In genomic region chr10:77874872-77875271, GRCh38 we compare ENCODE assay signal across 26 cellular contexts. TPM values are rescaled to one million over a fixed set of nuclear protein-coding genes. Genes with fewer than 3 reads are reported as not detected.
DNase-seq lines count a peak whose midpoint lies in the region; ATAC-seq and TF ChIP-seq lines count a peak whose summit lies in the region.
"Had no signal": no experiment of that assay in that cellular context is flagged by ENCODE, and none has a peak within 500 bp of the region (broad histone marks: within the 10 kb centered on the region; RNA-seq: fewer than 3 reads in every experiment).

No MANE protein-coding gene starts in this region.

- H3K36me3 Mint-ChIP-seq in central memory CD8-positive, alpha-beta T cell (ENCODE audit: insufficient read depth): peaks cover 7% of the 10 kb centered on the region
- H3K36me3 Mint-ChIP-seq: activated naive CD8-positive, alpha-beta T cell had no signal

- H3K27me3 Mint-ChIP-seq in central memory CD8-positive, alpha-beta T cell: no peaks in the 10 kb centered on the region
- H3K27me3 Mint-ChIP-seq: activated naive CD8-positive, alpha-beta T cell; CD4-positive, alpha-beta T cell had no signal

- no peak overlapping the region for H4K5ac ChIP-seq in mesendoderm (ENCODE audit: low read length)

- no peak overlapping the region for H3K27ac ChIP-seq in HUES6 (ENCODE audit: low read depth, low read length)
- no peak overlapping the region for H3K27ac ChIP-seq in mesendoderm (ENCODE audit: low read depth, low read length)
- H3K27ac ChIP-seq in substantia nigra (ENCODE audit: low read depth, low read length, poor library complexity, severe bottlenecking): peak overlapping the region; percentile 42
- peak overlapping the region in 1 of 4 donors; percentile 86 for H3K27ac ChIP-seq in Peyer's patch
- H3K27ac ChIP-seq: KMS-11, pancreas had no signal

- H3K36me3 ChIP-seq in HUES6 (ENCODE audit: control insufficient read depth, insufficient read depth, low read length) (peaks cover 5% of the 10 kb centered on the region; the same call in 1 of the 2 replicates), mesendoderm (ENCODE audit: control insufficient read depth, insufficient read depth, low read length) (no peaks in the 10 kb centered on the region), Peyer's patch (no peaks in the 10 kb centered on the region)
- H3K36me3 ChIP-seq: pancreas, right atrium auricular region had no signal

- H3K23ac ChIP-seq in mesendoderm (ENCODE audit: low read length): no peak overlapping the region

- peak overlapping the region; percentile 3 for H3K9ac ChIP-seq in HUES6 (ENCODE audit: low read length)
- no peak overlapping the region for H3K9ac ChIP-seq in mesendoderm (ENCODE audit: low read length)
- H3K9ac ChIP-seq: KMS-11 had no signal

- no peak overlapping the region for H4K8ac ChIP-seq in mesendoderm (ENCODE audit: low read depth, low read length)

- H3K4me3 ChIP-seq in HUES6 (ENCODE audit: low read depth, low read length): no peak overlapping the region
- H3K4me3 ChIP-seq in mesendoderm (ENCODE audit: low read length): no peak overlapping the region
- H3K4me3 ChIP-seq in Peyer's patch: no peak overlapping the region
- H3K4me3 ChIP-seq: A549, mucosa of descending colon, pancreas, right atrium auricular region had no signal

- no peak for TF ChIP-seq CTCF in Peyer's patch (IDR thresholded peaks at IDR 0.05)

- H3K18ac ChIP-seq in mesendoderm (ENCODE audit: low read length): no peak overlapping the region

- peaks cover 65% of the 10 kb centered on the region for H3K79me2 ChIP-seq in mesendoderm (ENCODE audit: control insufficient read depth, insufficient read depth, low read length)

- TF ChIP-seq POLR2A in Peyer's patch (IDR thresholded peaks at IDR 0.05): no peak

- no peaks in the 10 kb centered on the region for H3K9me3 Mint-ChIP-seq in central memory CD8-positive, alpha-beta T cell
- H3K9me3 Mint-ChIP-seq: CD4-positive, alpha-beta T cell; HFFc6 had no signal

- peaks cover 34% of the 10 kb centered on the region for H3K79me1 ChIP-seq in mesendoderm (ENCODE audit: low read length)

- peak overlapping the region; percentile 14 for H2BK120ac ChIP-seq in mesendoderm (ENCODE audit: low read depth, low read length)

- H2BK5ac ChIP-seq in mesendoderm (ENCODE audit: low read length): peak overlapping the region; percentile 34

- peaks cover 49% of the 10 kb centered on the region for H3K4me1 Mint-ChIP-seq in central memory CD8-positive, alpha-beta T cell

- peak overlapping the region; percentile 77 for H3K27ac Mint-ChIP-seq in central memory CD8-positive, alpha-beta T cell (ENCODE audit: low read depth)
- H3K27ac Mint-ChIP-seq: CD4-positive, alpha-beta T cell had no signal

- peak overlapping the region; percentile 78 for H3K56ac ChIP-seq in mesendoderm (ENCODE audit: low read length)

- no peak overlapping the region for H3K4me2 ChIP-seq in mesendoderm (ENCODE audit: low read length)
- H3K4me2 ChIP-seq: A549, KMS-11 had no signal

- H3K4me3 Mint-ChIP-seq in central memory CD8-positive, alpha-beta T cell: no peak overlapping the region
- H3K4me3 Mint-ChIP-seq: activated naive CD8-positive, alpha-beta T cell; CD4-positive, alpha-beta T cell had no signal

- no peak overlapping the region for H2AK5ac ChIP-seq in mesendoderm (ENCODE audit: low read length)

- no peak overlapping the region for H2BK15ac ChIP-seq in mesendoderm (replicated peaks; ENCODE audit: low read depth)

- no peak for ATAC-seq in central memory CD8-positive, alpha-beta T cell (replicated peaks; ENCODE audit: extremely low read depth, poor library complexity, severe bottlenecking)
- ATAC-seq: A549, mucosa of descending colon, pancreas had no signal

- WGBS in mesendoderm (ENCODE audit: extremely low coverage, insufficient coverage, low lambda C conversion rate): no CpG with 5 or more reads among the region's 3 CpGs

- H3K4me1 ChIP-seq in HUES6 (ENCODE audit: control insufficient read depth, insufficient read depth, low read length) (peaks cover 64% of the 10 kb centered on the region), mesendoderm (ENCODE audit: control insufficient read depth, low read depth, low read length) (peaks cover 33% of the 10 kb centered on the region), Peyer's patch (peaks cover 7 to 33% (median 17%) of the 10 kb centered on the region in 4 donors)

- H3K9me3 ChIP-seq in HUES6 (ENCODE audit: control insufficient read depth, insufficient read depth, low read depth, low read length) (no peaks in the 10 kb centered on the region), Peyer's patch (no peaks in the 10 kb centered on the region)
- H3K9me3 ChIP-seq: A549, mucosa of descending colon, pancreas, right atrium auricular region had no signal

- H3K4ac ChIP-seq in mesendoderm (ENCODE audit: low read depth, low read length): no peak overlapping the region

- DNase-seq in central memory CD8-positive, alpha-beta T cell (ENCODE audit: low spot score in 2 of 2): no peak
- DNase-seq in mesendoderm (no peak), substantia nigra (lab: John Stamatoyannopoulos, UW) (no peak), Peyer's patch (no peak), NOMO-1 treated with DMSO at 0.1 percent for 48 hours (lab: John Stamatoyannopoulos, UW; ENCODE audit: unreplicated experiment) (no peak), midbrain (lab: John Stamatoyannopoulos, UW) (no peak), cerebellar nuclear complex (lab: John Stamatoyannopoulos, UW) (no peak)
- DNase-seq: activated CD4-positive, alpha-beta T cell treated with anti-CD3 and anti-CD28 coated beads, Interleukin-2, amount 50 U/mL, for 4 hours; activated CD4-positive, CD25-positive, alpha-beta regulatory T cell; AML-193; aorta; CD4-positive, alpha-beta T cell; dermis blood vessel endothelial cell; HFFc6; mucosa of descending colon; NCI-H146; OCI-M1; pancreas; SHP77 treated with DMSO at 0.1 percent for 48 hours; stimulated activated CD4-positive, alpha-beta T cell treated with anti-CD3 and anti-CD28 coated beads, Interleukin-12 subunit alpha, Interleukin-12 subunit beta, amount 100 ng/mL, for 4 hours; stimulated activated CD4-positive, alpha-beta T cell treated with anti-CD3 and anti-CD28 coated beads, Interleukin-4, amount 100 ng/mL, for 1 hour had no signal

- H3K27me3 ChIP-seq in HUES6 (ENCODE audit: control insufficient read depth, insufficient read depth, low read length) (no peaks in the 10 kb centered on the region), mesendoderm (ENCODE audit: insufficient read depth, low read length, poor library complexity) (no peaks in the 10 kb centered on the region), Peyer's patch (no peaks in the 10 kb centered on the region)
- H3K27me3 ChIP-seq: pancreas, right atrium auricular region had no signal

RNA-seq across cellular contexts. Expression of gene DLG5, which starts 51.7 kb away (rescaled TPM):
- polyA plus RNA-seq in mesendoderm (2013, experiment 1 of 2): 58.5 TPM
- polyA plus RNA-seq in mesendoderm (2013, experiment 2 of 2): 57.0 TPM
- total RNA-seq in Peyer's patch: 100 to 1,000 TPM in 1 of 4 donors, 10 to 100 TPM in 3; 40.6 to 134 (median 61.5) TPM
